ENCODE assay signal across 8 cellular contexts in the genomic region with DNA sequence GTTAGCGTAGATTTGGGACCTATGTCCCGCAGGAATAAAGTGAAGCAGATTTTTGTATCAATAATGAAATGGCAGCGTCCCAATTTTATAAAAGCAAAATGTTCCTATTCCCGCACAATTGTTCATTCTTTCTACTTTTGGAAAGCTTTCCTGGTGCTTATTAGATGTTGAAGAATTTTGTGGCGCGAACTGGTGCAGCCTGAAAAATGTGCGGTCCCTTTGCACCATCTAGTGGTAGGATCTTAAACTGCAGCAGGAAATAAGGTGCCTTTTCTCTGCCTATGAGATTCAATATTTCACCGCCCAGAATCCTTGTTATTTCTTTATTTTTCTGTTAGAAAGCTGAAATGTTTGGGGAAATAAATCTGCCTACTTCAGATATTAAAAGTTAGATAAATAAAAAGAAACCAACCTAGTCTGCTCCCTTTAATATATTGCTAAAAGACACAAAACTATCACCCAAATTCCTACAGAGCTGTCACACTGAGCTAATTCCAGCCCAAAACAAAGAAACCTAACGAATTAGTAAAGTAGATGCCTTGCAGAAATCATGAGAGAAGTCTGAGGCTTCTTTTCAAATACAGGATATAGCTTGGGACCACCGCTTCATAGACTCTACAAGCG.
DNase-seq lines count a peak whose midpoint lies in the region; ATAC-seq and TF ChIP-seq lines count a peak whose summit lies in the region.

No MANE protein-coding gene starts in this region.

- intact Hi-C loops in MCF 10A (cut with micrococcal nuclease) = loop anchor here (1.0 to 10.0 kb wide), 8 partner anchors 93 to 1719 kb away; partner anchors contain the start of genes NR6A1 and PBX3

- no peaks in the 10 kb centered on the region for H3K9me3 ChIP-seq in RWPE2 (ENCODE audit: severe bottlenecking)

- H3K36me3 ChIP-seq in RWPE2 (ENCODE audit: low read depth) = no peaks in the 10 kb centered on the region

- no peak overlapping the region for H3K4me3 ChIP-seq in RWPE2 (ENCODE audit: severe bottlenecking)

- CTCF ChIA-PET in MCF 10A (lab: Yijun Ruan, JAX) = interaction anchor here (0.6 to 3.6 kb wide), 41 partner anchors 9 to 1090 kb away, joined by 3 to 21 read pairs (median 4); no protein-coding TSS in a partner anchor

- H3K27me3 Mint-ChIP-seq in MCF 10A (ENCODE audit: insufficient read depth, unreplicated experiment) = no peaks in the 10 kb centered on the region

- no peaks in the 10 kb centered on the region for H3K9me3 Mint-ChIP-seq in MCF 10A (ENCODE audit: unreplicated experiment)

- TF ChIP-seq CTCF in RWPE2 (IDR thresholded peaks at IDR 0.05; ENCODE audit: poor library complexity, severe bottlenecking) (peak; percentile 93), MCF 10A (IDR thresholded peaks at IDR 0.05; ENCODE audit: unreplicated experiment) (peak; percentile 92)

- H3K27ac Mint-ChIP-seq in MCF 10A (ENCODE audit: low read depth, unreplicated experiment) = no peak overlapping the region

- H3K27me3 ChIP-seq in RWPE2 (ENCODE audit: insufficient read depth, poor library complexity, severe bottlenecking) = no peaks in the 10 kb centered on the region

- POLR2A ChIA-PET in MCF 10A (lab: Yijun Ruan, JAX) = no interaction called here

- DNase-seq in Daoy (ENCODE audit: low read depth) = peak; percentile 72
- DNase-seq in LHCN-M2 (ENCODE audit: low read depth) = peak; percentile 59
- DNase-seq in RWPE2 (ENCODE audit: low spot score) = peak; percentile 4
- DNase-seq in MCF 10A (ENCODE audit: unreplicated experiment) = peak; percentile 66
- DNase-seq in inferior parietal cortex (ENCODE audit: extremely low spot score) = peak; percentile 95
- peak; percentile 35 for DNase-seq in stimulated activated CD4-positive, alpha-beta T cell treated with anti-CD3 and anti-CD28 coated beads, Interleukin-1b, Interleukin-23, amount 100 ng/mL, for 48 hours
- DNase-seq in cortex of kidney (lab: John Stamatoyannopoulos, UW) = no peak

- H3K36me3 Mint-ChIP-seq in MCF 10A (ENCODE audit: insufficient read depth, unreplicated experiment) = no peaks in the 10 kb centered on the region

- no peak overlapping the region for H3K4me3 Mint-ChIP-seq in MCF 10A (ENCODE audit: unreplicated experiment)

- H3K27ac ChIP-seq in RWPE2 (ENCODE audit: poor library complexity, severe bottlenecking) = no peak overlapping the region

- ATAC-seq in RWPE2 (ENCODE audit: low read depth) (0 out of 3 replicates have a peak, but pooled peaks have one; percentile 46), GM18858 (IDR thresholded peaks at IDR 0.05; ENCODE audit: unreplicated experiment) (no peak)

- no TSS peak for BruUV-seq in MCF 10A (replicated peaks; lab: Mats Ljungman, UMichigan)

- no peaks in the 10 kb centered on the region for H3K4me1 Mint-ChIP-seq in MCF 10A (ENCODE audit: insufficient read depth, unreplicated experiment)

- no peaks in the 10 kb centered on the region for H3K4me1 ChIP-seq in RWPE2 (ENCODE audit: insufficient read depth, poor library complexity, severe bottlenecking)
